2 cellular contexts compared by ENCODE assay signal in the genomic region with DNA sequence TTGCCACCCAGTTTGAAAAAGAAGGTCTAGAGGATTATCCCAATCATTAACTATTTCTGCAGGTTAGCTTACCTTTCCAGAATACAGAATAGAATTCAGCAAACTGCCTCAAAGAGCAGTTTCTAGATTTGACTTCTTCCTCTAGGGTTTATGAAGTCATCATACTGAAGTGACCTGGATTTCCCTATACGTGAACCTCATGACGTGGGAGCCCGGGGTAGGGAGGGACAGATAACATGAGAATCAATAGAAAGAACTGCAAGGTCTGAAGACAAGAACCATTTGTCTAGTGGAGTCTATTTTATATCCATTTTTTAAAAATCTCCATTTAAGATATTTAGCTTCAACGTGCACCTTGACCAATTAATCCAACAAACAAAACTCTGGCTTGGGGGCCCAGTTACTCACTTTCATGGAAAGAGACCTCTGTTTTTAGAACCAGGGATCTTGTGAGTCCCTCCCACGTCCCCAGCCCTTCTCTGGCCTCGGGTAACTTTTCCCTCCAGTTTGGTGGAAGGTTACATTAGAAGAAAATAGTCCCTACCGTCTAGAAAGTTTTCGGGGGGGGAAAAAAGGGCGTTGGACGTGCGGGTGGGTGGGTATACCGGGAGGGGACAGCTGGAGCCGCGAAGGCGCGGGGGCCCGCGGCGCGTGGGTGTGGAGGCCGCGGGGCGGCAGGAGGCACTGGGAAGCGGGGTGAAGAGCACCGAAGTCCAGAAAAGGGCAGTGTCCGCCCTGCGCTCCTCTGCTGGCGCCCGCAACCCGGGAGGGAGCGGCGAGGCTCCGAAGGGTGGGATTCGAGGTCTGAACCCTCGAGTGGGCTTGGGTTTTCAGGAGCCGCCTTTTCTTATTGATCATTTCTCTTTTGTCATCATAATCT.
A peak's percentile ranks its signal among the peaks of the same experiment; 100 is the strongest.
TF ChIP-seq lines count a peak whose summit lies in the region.

No MANE protein-coding gene starts in this region.

TF ChIP-seq in GM23338, 12 proteins besides CTCF, POLR2A, EP300 and RAD21 (continued from another document):
- TF ChIP-seq POLR2AphosphoS5 (IDR thresholded peaks at IDR 0.05; ENCODE audit: low read depth): peak; percentile 38; the same call in 1 of the 2 replicates
- TF ChIP-seq, protein P1, sequence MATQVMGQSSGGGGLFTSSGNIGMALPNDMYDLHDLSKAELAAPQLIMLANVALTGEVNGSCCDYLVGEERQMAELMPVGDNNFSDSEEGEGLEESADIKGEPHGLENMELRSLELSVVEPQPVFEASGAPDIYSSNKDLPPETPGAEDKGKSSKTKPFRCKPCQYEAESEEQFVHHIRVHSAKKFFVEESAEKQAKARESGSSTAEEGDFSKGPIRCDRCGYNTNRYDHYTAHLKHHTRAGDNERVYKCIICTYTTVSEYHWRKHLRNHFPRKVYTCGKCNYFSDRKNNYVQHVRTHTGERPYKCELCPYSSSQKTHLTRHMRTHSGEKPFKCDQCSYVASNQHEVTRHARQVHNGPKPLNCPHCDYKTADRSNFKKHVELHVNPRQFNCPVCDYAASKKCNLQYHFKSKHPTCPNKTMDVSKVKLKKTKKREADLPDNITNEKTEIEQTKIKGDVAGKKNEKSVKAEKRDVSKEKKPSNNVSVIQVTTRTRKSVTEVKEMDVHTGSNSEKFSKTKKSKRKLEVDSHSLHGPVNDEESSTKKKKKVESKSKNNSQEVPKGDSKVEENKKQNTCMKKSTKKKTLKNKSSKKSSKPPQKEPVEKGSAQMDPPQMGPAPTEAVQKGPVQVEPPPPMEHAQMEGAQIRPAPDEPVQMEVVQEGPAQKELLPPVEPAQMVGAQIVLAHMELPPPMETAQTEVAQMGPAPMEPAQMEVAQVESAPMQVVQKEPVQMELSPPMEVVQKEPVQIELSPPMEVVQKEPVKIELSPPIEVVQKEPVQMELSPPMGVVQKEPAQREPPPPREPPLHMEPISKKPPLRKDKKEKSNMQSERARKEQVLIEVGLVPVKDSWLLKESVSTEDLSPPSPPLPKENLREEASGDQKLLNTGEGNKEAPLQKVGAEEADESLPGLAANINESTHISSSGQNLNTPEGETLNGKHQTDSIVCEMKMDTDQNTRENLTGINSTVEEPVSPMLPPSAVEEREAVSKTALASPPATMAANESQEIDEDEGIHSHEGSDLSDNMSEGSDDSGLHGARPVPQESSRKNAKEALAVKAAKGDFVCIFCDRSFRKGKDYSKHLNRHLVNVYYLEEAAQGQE (IDR thresholded peaks at IDR 0.05; ENCODE audit: unreplicated experiment): no peak

TF ChIP-seq in SK-N-SH treated with all-trans-retinoic acid at 6 μM for 48 hours, 23 proteins besides CTCF, POLR2A, EP300 and RAD21:
- TF ChIP-seq, protein P2, sequence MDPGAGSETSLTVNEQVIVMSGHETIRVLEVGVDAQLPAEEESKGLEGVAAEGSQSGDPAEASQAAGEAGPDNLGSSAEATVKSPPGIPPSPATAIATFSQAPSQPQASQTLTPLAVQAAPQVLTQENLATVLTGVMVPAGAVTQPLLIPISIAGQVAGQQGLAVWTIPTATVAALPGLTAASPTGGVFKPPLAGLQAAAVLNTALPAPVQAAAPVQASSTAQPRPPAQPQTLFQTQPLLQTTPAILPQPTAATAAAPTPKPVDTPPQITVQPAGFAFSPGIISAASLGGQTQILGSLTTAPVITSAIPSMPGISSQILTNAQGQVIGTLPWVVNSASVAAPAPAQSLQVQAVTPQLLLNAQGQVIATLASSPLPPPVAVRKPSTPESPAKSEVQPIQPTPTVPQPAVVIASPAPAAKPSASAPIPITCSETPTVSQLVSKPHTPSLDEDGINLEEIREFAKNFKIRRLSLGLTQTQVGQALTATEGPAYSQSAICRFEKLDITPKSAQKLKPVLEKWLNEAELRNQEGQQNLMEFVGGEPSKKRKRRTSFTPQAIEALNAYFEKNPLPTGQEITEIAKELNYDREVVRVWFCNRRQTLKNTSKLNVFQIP (CRISPR knock-in tag; IDR thresholded peaks at IDR 0.05; ENCODE audit: borderline replicate concordance, low read depth): no peak
- no peak for TF ChIP-seq ZFP3 (CRISPR knock-in tag; IDR thresholded peaks at IDR 0.05)
- no peak for TF ChIP-seq RARB (CRISPR knock-in tag; IDR thresholded peaks at IDR 0.05)
- TF ChIP-seq TCF4 (CRISPR knock-in tag; IDR thresholded peaks at IDR 0.05; ENCODE audit: borderline replicate concordance): no peak
- TF ChIP-seq, protein P3, sequence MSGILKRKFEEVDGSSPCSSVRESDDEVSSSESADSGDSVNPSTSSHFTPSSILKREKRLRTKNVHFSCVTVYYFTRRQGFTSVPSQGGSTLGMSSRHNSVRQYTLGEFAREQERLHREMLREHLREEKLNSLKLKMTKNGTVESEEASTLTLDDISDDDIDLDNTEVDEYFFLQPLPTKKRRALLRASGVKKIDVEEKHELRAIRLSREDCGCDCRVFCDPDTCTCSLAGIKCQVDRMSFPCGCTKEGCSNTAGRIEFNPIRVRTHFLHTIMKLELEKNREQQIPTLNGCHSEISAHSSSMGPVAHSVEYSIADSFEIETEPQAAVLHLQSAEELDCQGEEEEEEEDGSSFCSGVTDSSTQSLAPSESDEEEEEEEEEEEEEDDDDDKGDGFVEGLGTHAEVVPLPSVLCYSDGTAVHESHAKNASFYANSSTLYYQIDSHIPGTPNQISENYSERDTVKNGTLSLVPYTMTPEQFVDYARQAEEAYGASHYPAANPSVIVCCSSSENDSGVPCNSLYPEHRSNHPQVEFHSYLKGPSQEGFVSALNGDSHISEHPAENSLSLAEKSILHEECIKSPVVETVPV (CRISPR knock-in tag; IDR thresholded peaks at IDR 0.05): no peak
- TF ChIP-seq BACH2 (CRISPR knock-in tag; IDR thresholded peaks at IDR 0.05; ENCODE audit: borderline replicate concordance): no peak
- TF ChIP-seq ZNF565 (CRISPR knock-in tag; conservative IDR thresholded peaks at IDR 0.05; ENCODE audit: low read depth): no peak
TF ChIP-seq in SK-N-SH treated with all-trans-retinoic acid at 6 μM for 48 hours: peak in this region for 0.
